Comparison of ENCODE assay signal across 8 cellular contexts in genomic region chr2:27369471-27370025, GRCh38. TPM values are rescaled to one million over a fixed set of nuclear protein-coding genes. Genes with fewer than 3 reads are reported as not detected.
DNase-seq lines count a peak whose midpoint lies in the region; ATAC-seq and TF ChIP-seq lines count a peak whose summit lies in the region.

No MANE protein-coding gene starts in this region.

- H3K9ac ChIP-seq in mucosa of stomach (ENCODE audit: low read length): peak overlapping the region; percentile 90

- peaks cover 30% of the 10 kb centered on the region for H3K4me1 ChIP-seq in mucosa of stomach (ENCODE audit: control insufficient read depth, insufficient read depth, low read length)
- H3K4me1 ChIP-seq in vagina: peaks cover 36% of the 10 kb centered on the region

- peak overlapping the region; percentile 84 for H3K4me3 Mint-ChIP-seq in activated CD8-positive, alpha-beta memory T cell treated with anti-CD3 and anti-CD28 coated beads, Interleukin-2, amount 10 ng/mL, durations not matched to agents 7 days and 5 days
- peak overlapping the region; percentile 90 to 97 (median 94) for H3K4me3 Mint-ChIP-seq in T-cell

- CTCF ChIA-PET in activated CD8-positive, alpha-beta memory T cell treated with anti-CD3 and anti-CD28 coated beads, Interleukin-2, amount 10 ng/mL, durations not matched to agents 7 days and 5 days (lab: Charles Lee): interaction anchor here (0.7 to 3.1 kb wide), 13 partner anchors 9 to 313 kb away, joined by 3 to 23 read pairs (median 4); partner anchors contain the start of genes GTF3C2, MPV17, NRBP1 and ZNF512
- CTCF ChIA-PET in T-cell (lab: Charles Lee): interaction anchor here (0.5 to 1.4 kb wide), 8 partner anchors 9 to 335 kb away, joined by 3 to 8 read pairs (median 3); partner anchors contain the start of gene ZNF513 (in 1 of the 2)

- peak overlapping the region; percentile 90 for H3K27ac Mint-ChIP-seq in activated CD8-positive, alpha-beta memory T cell treated with anti-CD3 and anti-CD28 coated beads, Interleukin-2, amount 10 ng/mL, durations not matched to agents 7 days and 5 days
- peak overlapping the region; percentile 93 to 99 for H3K27ac Mint-ChIP-seq in T-cell

- intact Hi-C loops in vagina (cut with DNase I): no loop called here

- no peak for ATAC-seq in activated CD8-positive, alpha-beta memory T cell treated with anti-CD3 and anti-CD28 coated beads, Interleukin-2, amount 10 ng/mL, durations not matched to agents 7 days and 5 days
- peak; percentile 8 for ATAC-seq in HG03469 (IDR thresholded peaks at IDR 0.05; ENCODE audit: unreplicated experiment)
- peak in 1 of 4 experiments; percentile 6 for ATAC-seq in T-cell (replicated peaks in 1 of 4)
- ATAC-seq in esophagus mucosa: peak; percentile 30

- no peaks in the 10 kb centered on the region for H3K9me3 Mint-ChIP-seq in activated CD8-positive, alpha-beta memory T cell treated with anti-CD3 and anti-CD28 coated beads, Interleukin-2, amount 10 ng/mL, durations not matched to agents 7 days and 5 days (ENCODE audit: low read depth)
- no peaks in the 10 kb centered on the region for H3K9me3 Mint-ChIP-seq in T-cell

- TF ChIP-seq CTCF in vagina (IDR thresholded peaks at IDR 0.05): no peak

- H3K27ac ChIP-seq in vagina: peak overlapping the region; percentile 83

- H3K27me3 Mint-ChIP-seq in activated CD8-positive, alpha-beta memory T cell treated with anti-CD3 and anti-CD28 coated beads, Interleukin-2, amount 10 ng/mL, durations not matched to agents 7 days and 5 days: no peaks in the 10 kb centered on the region
- no peaks in the 10 kb centered on the region for H3K27me3 Mint-ChIP-seq in T-cell

- no peak for TF ChIP-seq POLR2A in vagina (IDR thresholded peaks at IDR 0.05)

- no peaks in the 10 kb centered on the region for H3K27me3 ChIP-seq in mucosa of stomach (ENCODE audit: control insufficient read depth, insufficient read depth, low read length)
- no peaks in the 10 kb centered on the region for H3K27me3 ChIP-seq in vagina

- H3K4me1 Mint-ChIP-seq in activated CD8-positive, alpha-beta memory T cell treated with anti-CD3 and anti-CD28 coated beads, Interleukin-2, amount 10 ng/mL, durations not matched to agents 7 days and 5 days: peaks cover 36% of the 10 kb centered on the region
- peaks cover 45 to 51% (median 48%) of the 10 kb centered on the region in 3 donors for H3K4me1 Mint-ChIP-seq in T-cell

- POLR2A ChIA-PET in T-cell (lab: Charles Lee): interaction anchor here (0.5 to 1.1 kb wide), 5 partner anchors 10 to 60 kb away, joined by 3 to 7 read pairs (median 4); no protein-coding TSS in a partner anchor

- H3K36me3 Mint-ChIP-seq in activated CD8-positive, alpha-beta memory T cell treated with anti-CD3 and anti-CD28 coated beads, Interleukin-2, amount 10 ng/mL, durations not matched to agents 7 days and 5 days: peaks cover 43% of the 10 kb centered on the region
- peaks cover 49% of the 10 kb centered on the region for H3K36me3 Mint-ChIP-seq in T-cell

- peak overlapping the region; percentile 51 for H3K4me3 ChIP-seq in mucosa of stomach (ENCODE audit: low read length)
- peak overlapping the region; percentile 79 to 91 for H3K4me3 ChIP-seq in vagina

- no peak for DNase-seq in activated CD8-positive, alpha-beta memory T cell treated with anti-CD3 and anti-CD28 coated beads, Interleukin-2, amount 10 ng/mL, durations not matched to agents 7 days and 5 days
- DNase-seq in activated CD8-positive, alpha-beta memory T cell treated with anti-CD3 and anti-CD28 coated beads, Interleukin-2, amount 50 U/mL, for 4 hours: no peak
- DNase-seq in T-cell (no peak), vagina (ENCODE audit: extremely low spot score in 2 of 2) (no peak), KG1 (lab: John Stamatoyannopoulos, UW) (no peak)

- H3K36me3 ChIP-seq in mucosa of stomach (ENCODE audit: control insufficient read depth, insufficient read depth, low read length) (peaks cover 20% of the 10 kb centered on the region), vagina (peaks cover 0 to 55% of the 10 kb centered on the region in 2 donors)

- H3K9me3 ChIP-seq in mucosa of stomach (ENCODE audit: control insufficient read depth, low read length) (no peaks in the 10 kb centered on the region), vagina (no peaks in the 10 kb centered on the region)

RNA-seq across cellular contexts. Expression of gene EIF2B4, which starts 0.6 kb away (rescaled TPM):
- 10 to 100 TPM; 38.6 to 43.1 TPM for total RNA-seq in activated CD8-positive, alpha-beta memory T cell treated with anti-CD3 and anti-CD28 coated beads, Interleukin-2, amount 10 ng/mL, durations not matched to agents 7 days and 5 days
- total RNA-seq in T-cell (10 to 100 TPM; 35.6 to 50.3 (median 40.5) TPM), esophagus mucosa (29.2 TPM), vagina (37.1 TPM)

RNA-seq across cellular contexts. Expression of gene SNX17, which starts 0.9 kb away (rescaled TPM):
- 100 to 1,000 TPM; 101 to 125 TPM for total RNA-seq in activated CD8-positive, alpha-beta memory T cell treated with anti-CD3 and anti-CD28 coated beads, Interleukin-2, amount 10 ng/mL, durations not matched to agents 7 days and 5 days
- total RNA-seq in T-cell (100 to 1,000 TPM in 3 of 5 donors, 10 to 100 TPM in 2; 77.9 to 130 (median 121) TPM), esophagus mucosa (62.1 TPM), vagina (99.2 TPM)

RNA-seq across cellular contexts. Expression of gene ZNF513, which starts 11.0 kb away (rescaled TPM):
- total RNA-seq in activated CD8-positive, alpha-beta memory T cell treated with anti-CD3 and anti-CD28 coated beads, Interleukin-2, amount 10 ng/mL, durations not matched to agents 7 days and 5 days: 10 to 100 TPM; 12.7 to 15.4 TPM
- total RNA-seq in T-cell: 10 to 100 TPM; 20.6 to 27.0 (median 21.9) TPM
- 11.4 TPM for total RNA-seq in esophagus mucosa
- 17.4 TPM for total RNA-seq in vagina

RNA-seq across cellular contexts. Expression of gene GTF3C2, which starts 13.0 kb away (rescaled TPM):
- 10 to 100 TPM; 54.6 to 67.6 TPM for total RNA-seq in activated CD8-positive, alpha-beta memory T cell treated with anti-CD3 and anti-CD28 coated beads, Interleukin-2, amount 10 ng/mL, durations not matched to agents 7 days and 5 days
- total RNA-seq in T-cell (10 to 100 TPM; 69.8 to 89.9 (median 82.1) TPM), esophagus mucosa (50.8 TPM), vagina (67.5 TPM)

RNA-seq across cellular contexts. Expression of gene PPM1G, which starts 39.8 kb away (rescaled TPM):
- total RNA-seq in activated CD8-positive, alpha-beta memory T cell treated with anti-CD3 and anti-CD28 coated beads, Interleukin-2, amount 10 ng/mL, durations not matched to agents 7 days and 5 days: 100 to 1,000 TPM; 136 to 159 TPM
- total RNA-seq in T-cell: 10 to 100 TPM; 40.9 to 65.9 (median 62.4) TPM
- total RNA-seq in esophagus mucosa: 57.3 TPM
- total RNA-seq in vagina: 45.4 TPM
